In the genomic region with DNA sequence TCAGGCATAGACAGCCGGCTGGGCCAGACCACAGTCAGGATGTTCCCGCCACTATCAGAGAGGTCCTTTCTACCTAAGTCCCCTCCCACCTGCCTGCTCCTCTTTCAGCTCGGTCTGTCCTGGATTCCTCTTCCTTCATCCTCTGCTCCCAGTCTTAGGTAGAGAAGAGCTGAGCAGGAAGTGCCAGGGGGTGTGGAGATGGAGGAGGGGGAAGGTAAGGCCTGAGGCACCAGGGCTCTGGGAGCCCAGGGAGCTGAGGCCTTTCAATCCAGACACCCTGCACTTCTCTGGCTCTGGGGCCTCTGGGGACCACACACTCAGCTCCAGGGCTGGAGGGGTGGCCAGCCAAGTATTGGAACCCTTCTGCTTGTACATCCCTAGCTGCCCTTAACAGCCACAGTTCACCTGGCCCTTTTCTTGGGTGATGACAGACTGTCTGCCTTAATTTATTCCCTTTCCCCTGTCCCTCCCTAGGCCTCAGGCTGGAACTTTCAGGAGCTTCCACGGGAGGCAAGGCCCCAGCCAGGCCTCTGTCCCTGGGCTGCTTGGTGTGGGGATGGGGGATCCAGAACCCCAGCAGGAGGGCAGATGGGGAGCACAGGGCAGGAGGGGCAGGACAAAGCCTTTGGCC, we compare ENCODE assay signal across 9 cellular contexts. TPM values are rescaled to one million over a fixed set of nuclear protein-coding genes. Genes with fewer than 3 reads are reported as not detected.
DNase-seq lines count a peak whose midpoint lies in the region; ATAC-seq and TF ChIP-seq lines count a peak whose summit lies in the region.
"Had no signal": no experiment of that assay in that cellular context is flagged by ENCODE, and none has a peak within 500 bp of the region (broad histone marks: within the 10 kb centered on the region; RNA-seq: fewer than 3 reads in every experiment).

No MANE protein-coding gene starts in this region.

- H3K4me3 ChIP-seq in heart right ventricle (no peak overlapping the region), colonic mucosa (no peak overlapping the region), muscle layer of duodenum (ENCODE audit: low read depth in 1 of 2, low read length in 2 of 2) (no peak overlapping the region)

- H3K9ac ChIP-seq in colonic mucosa (ENCODE audit: low read depth in 2 of 2, low read length in 2 of 2), result peak overlapping the region in 1 of 2 donors; percentile 46

- H3K36me3 ChIP-seq in heart right ventricle, result peaks cover 0 to 22% (median 0%) of the 10 kb centered on the region in 9 donors
- no peaks in the 10 kb centered on the region for H3K36me3 ChIP-seq in colonic mucosa
- H3K36me3 ChIP-seq in muscle layer of duodenum (ENCODE audit: control insufficient read depth in 1 of 2, insufficient read depth in 2 of 2, low read length in 2 of 2), result no peaks in the 10 kb centered on the region

- intact Hi-C loops in heart right ventricle (cut with DNase I) (no loop called here), cardiac septum (cut with DNase I) (loop anchor here (5.0 kb wide), 1 partner anchor 48 kb away; no protein-coding TSS in a partner anchor), colonic mucosa (cut with DNase I) (no loop called here)

- no peaks in the 10 kb centered on the region for H3K27me3 ChIP-seq in heart right ventricle
- no peaks in the 10 kb centered on the region for H3K27me3 ChIP-seq in colonic mucosa
- H3K27me3 ChIP-seq in muscle layer of duodenum (ENCODE audit: low read depth, low read length), result no peaks in the 10 kb centered on the region

- ATAC-seq in heart right ventricle, result peak in 4 of 8 donors; percentile 6 to 12 (median 11)
- ATAC-seq in HG02884 (IDR thresholded peaks at IDR 0.05; ENCODE audit: unreplicated experiment), result no peak
- no peak for ATAC-seq in HG02588 (IDR thresholded peaks at IDR 0.05; ENCODE audit: unreplicated experiment)

- H3K4me1 ChIP-seq in heart right ventricle (peaks cover 36 to 97% (median 80%) of the 10 kb centered on the region in 9 donors), colonic mucosa (peaks cover 42% of the 10 kb centered on the region), muscle layer of duodenum (ENCODE audit: control insufficient read depth in 1 of 2, insufficient read depth in 2 of 2, low read length in 2 of 2) (peaks cover 18 to 37% of the 10 kb centered on the region in 2 donors)

- TF ChIP-seq CTCF in heart right ventricle (IDR thresholded peaks at IDR 0.05), result no peak
- TF ChIP-seq CTCF in colonic mucosa (IDR thresholded peaks at IDR 0.05), result no peak

- DNase-seq in heart right ventricle (no peak), cardiac septum (ENCODE audit: low spot score) (no peak), colonic mucosa (no peak), GM19238 (ENCODE audit: insufficient read length, low spot score) (no peak), NCI-H524 treated with DMSO at 0.1 percent for 48 hours (lab: John Stamatoyannopoulos, UW) (no peak)
- DNase-seq: NCI-H1105 had no signal

- H3K9me3 ChIP-seq in heart right ventricle, result no peaks in the 10 kb centered on the region
- H3K9me3 ChIP-seq in colonic mucosa, result no peaks in the 10 kb centered on the region
- no peaks in the 10 kb centered on the region for H3K9me3 ChIP-seq in muscle layer of duodenum (ENCODE audit: control insufficient read depth in 1 of 2, low read length in 2 of 2)

- H3K27ac ChIP-seq in heart right ventricle (peak overlapping the region; percentile 54 to 88 (median 81)), colonic mucosa (peak overlapping the region; percentile 60), muscle layer of duodenum (ENCODE audit: low read length) (peak overlapping the region; percentile 79)

- 46 to 54% methylated on average over 4 of the region's 4 CpGs for WGBS in heart right ventricle, 2 donors

RNA-seq across cellular contexts. Expression of gene IRF1, which starts 15.6 kb away (rescaled TPM):
- total RNA-seq in heart right ventricle (100 to 1,000 TPM in 1 of 10 donors, 10 to 100 TPM in 8, 1 to 10 TPM in 1; 9.5 to 146 (median 19.2) TPM), cardiac septum (19.9 TPM), colonic mucosa (10 to 100 TPM; 59.7 to 87.8 TPM)
- 10 to 100 TPM in 1 of 2 donors, 1 to 10 TPM in 1; 8.6 to 13.7 TPM for polyA plus RNA-seq in heart right ventricle
